Comparison of ENCODE assay signal across 17 cellular contexts in the genomic region with DNA sequence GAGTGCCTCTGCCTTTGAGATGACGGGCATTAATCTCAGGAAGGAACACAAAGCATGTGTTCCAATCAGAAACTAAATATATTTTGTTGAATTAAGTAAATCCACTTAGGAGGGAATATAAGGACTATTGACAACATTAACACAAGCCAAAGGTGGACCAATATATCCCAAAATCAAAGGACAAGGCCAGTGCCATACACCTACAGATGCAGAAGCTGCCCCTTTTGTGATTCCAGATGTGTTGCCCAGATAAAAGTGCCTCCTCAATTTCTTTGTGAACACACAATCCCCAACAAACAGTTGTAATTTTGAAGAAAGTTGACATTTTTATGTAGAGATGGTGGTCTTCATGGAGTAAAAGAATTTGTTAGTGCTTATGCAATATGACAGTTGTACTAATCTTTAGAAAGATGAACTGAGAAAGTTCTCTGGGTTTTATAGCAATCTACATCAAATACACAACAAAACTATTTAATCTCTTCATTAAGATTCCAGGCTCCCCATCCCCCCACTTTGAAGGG. TPM values are rescaled to one million over a fixed set of nuclear protein-coding genes. Genes with fewer than 3 reads are reported as not detected.
A peak's percentile ranks its signal among the peaks of the same experiment; 100 is the strongest.
DNase-seq lines count a peak whose midpoint lies in the region; ATAC-seq, FAIRE-seq and TF ChIP-seq lines count a peak whose summit lies in the region.
"Had no signal": no experiment of that assay in that cellular context is flagged by ENCODE, and none has a peak within 500 bp of the region (broad histone marks: within the 10 kb centered on the region; RNA-seq: fewer than 3 reads in every experiment).

No MANE protein-coding gene starts in this region.

- WGBS in K562 (ENCODE audit: insufficient coverage, low coverage, missing lambda C conversion rate), result 81% methylated on average over 1 of the region's 1 CpG

- H2AFZ ChIP-seq in K562 (ENCODE audit: low read depth, low read length), result no peak overlapping the region

- H3K9me1 ChIP-seq in K562 (ENCODE audit: control insufficient read depth, insufficient read depth, low read length), result no peaks in the 10 kb centered on the region

- no peaks in the 10 kb centered on the region for H3K27me3 ChIP-seq in HL-60 (ENCODE audit: insufficient read depth, poor library complexity, severe bottlenecking)
- no peaks in the 10 kb centered on the region for H3K27me3 ChIP-seq in K562 (ENCODE audit: control insufficient read depth in 2 of 2, insufficient read depth in 2 of 2, low read length in 2 of 2)
- no peaks in the 10 kb centered on the region for H3K27me3 ChIP-seq in CD8-positive, alpha-beta memory T cell (ENCODE audit: insufficient read depth, low read length, poor library complexity, severe bottlenecking)
- H3K27me3 ChIP-seq: SJCRH30 had no signal

- peaks cover 6 to 28% of the 10 kb centered on the region in 2 donors for H3K36me3 Mint-ChIP-seq in activated naive CD4-positive, alpha-beta T cell treated with anti-CD3 and anti-CD28 coated beads, Interleukin-2, amount 50 U/mL, for 72 hours
- peaks cover 100% of the 10 kb centered on the region for H3K36me3 Mint-ChIP-seq in stimulated activated effector memory CD8-positive, alpha-beta T cell treated with anti-CD3 and anti-CD28 coated beads, Interleukin-12 subunit alpha, Interleukin-12 subunit beta, amount 100 ng/mL, for 72 hours
- H3K36me3 Mint-ChIP-seq in CD8-positive, alpha-beta memory T cell, result peaks cover 3 to 84% (median 18%) of the 10 kb centered on the region in 3 donors

- peak overlapping the region; percentile 51 for H3K27ac ChIP-seq in HL-60 (replicated peaks)
- H3K27ac ChIP-seq in K562 (ENCODE audit: extremely low read depth, low read depth, low read length), result no peak overlapping the region
- H3K27ac ChIP-seq in CD8-positive, alpha-beta memory T cell (ENCODE audit: low read depth, low read length), result no peak overlapping the region
- H3K27ac ChIP-seq: RWPE1, SJCRH30 had no signal

- FAIRE-seq in K562 (lab: Jason Lieb, UNC), result no peak
- FAIRE-seq: GM19239 had no signal

- in situ Hi-C loops in K562 (cut with MboI), result no loop called here

- POLR2A ChIA-PET in K562 (lab: Yijun Ruan, JAX), result interaction anchor here (0.6 to 1.1 kb wide), 4 partner anchors 15 to 73 kb away, joined by 3 to 4 read pairs (median 3); no protein-coding TSS in a partner anchor
- POLR2A ChIA-PET in CD8-positive, alpha-beta memory T cell (lab: Charles Lee), result no interaction called here

- no peak for ATAC-seq in activated naive CD4-positive, alpha-beta T cell treated with anti-CD3 and anti-CD28 coated beads, Interleukin-2, amount 50 U/mL, for 72 hours
- ATAC-seq in K562 (0 out of 3 replicates have a peak, but pooled peaks have one; percentile 5), GM18517 (IDR thresholded peaks at IDR 0.05; ENCODE audit: unreplicated experiment) (no peak)
- ATAC-seq in stimulated activated effector memory CD8-positive, alpha-beta T cell treated with anti-CD3 and anti-CD28 coated beads, Interleukin-12 subunit alpha, Interleukin-12 subunit beta, amount 100 ng/mL, for 72 hours, result no peak

- no peaks in the 10 kb centered on the region for H4K20me1 ChIP-seq in K562 (replicated peaks; ENCODE audit: control insufficient read depth, insufficient read depth, low read length)

- TF ChIP-seq EP300 in K562 (IDR thresholded peaks at IDR 0.05; ENCODE audit: low read length), result no peak

- no peaks in the 10 kb centered on the region for H3K79me2 ChIP-seq in K562 (ENCODE audit: control insufficient read depth, insufficient read depth, low read length)

- H3K27ac Mint-ChIP-seq in activated naive CD4-positive, alpha-beta T cell treated with anti-CD3 and anti-CD28 coated beads, Interleukin-2, amount 50 U/mL, for 72 hours, result peak overlapping the region; percentile 50 to 75
- peak overlapping the region; percentile 82 for H3K27ac Mint-ChIP-seq in stimulated activated effector memory CD8-positive, alpha-beta T cell treated with anti-CD3 and anti-CD28 coated beads, Interleukin-12 subunit alpha, Interleukin-12 subunit beta, amount 100 ng/mL, for 72 hours
- H3K27ac Mint-ChIP-seq in CD8-positive, alpha-beta memory T cell, result peak overlapping the region in 2 of 8 donors; percentile 46 to 80

- H3K9me3 ChIP-seq in K562 (replicated peaks; ENCODE audit: control insufficient read depth, insufficient read depth, low read depth, low read length), result no peaks in the 10 kb centered on the region
- H3K9me3 ChIP-seq in CD8-positive, alpha-beta memory T cell (ENCODE audit: low read length), result no peaks in the 10 kb centered on the region
- H3K9me3 ChIP-seq: SJCRH30 had no signal

- no peak; the same call in 1 of the 2 replicates for TF ChIP-seq POLR2A in K562 (conservative IDR thresholded peaks at IDR 0.05)

- TF ChIP-seq CTCF in HL-60 (IDR thresholded peaks at IDR 0.05; ENCODE audit: insufficient read depth, low read length) (no peak), K562 (IDR thresholded peaks at IDR 0.05 in 2 of 3, conservative IDR thresholded peaks at IDR 0.05 in 1 of 3; ENCODE audit: insufficient read depth in 2 of 3, low read depth in 1 of 3, low read length in 3 of 3) (no peak)

- intact Hi-C loops in K562 (cut with micrococcal nuclease), result no loop called here

- no peaks in the 10 kb centered on the region for H3K27me3 Mint-ChIP-seq in CD8-positive, alpha-beta memory T cell

- H3K9me3 Mint-ChIP-seq in activated naive CD4-positive, alpha-beta T cell treated with anti-CD3 and anti-CD28 coated beads, Interleukin-2, amount 50 U/mL, for 72 hours, result no peaks in the 10 kb centered on the region
- peaks cover 3% of the 10 kb centered on the region for H3K9me3 Mint-ChIP-seq in stimulated activated effector memory CD8-positive, alpha-beta T cell treated with anti-CD3 and anti-CD28 coated beads, Interleukin-12 subunit alpha, Interleukin-12 subunit beta, amount 100 ng/mL, for 72 hours
- no peaks in the 10 kb centered on the region for H3K9me3 Mint-ChIP-seq in CD8-positive, alpha-beta memory T cell

- H3K4me1 Mint-ChIP-seq in stimulated activated effector memory CD8-positive, alpha-beta T cell treated with anti-CD3 and anti-CD28 coated beads, Interleukin-12 subunit alpha, Interleukin-12 subunit beta, amount 100 ng/mL, for 72 hours, result peaks cover 14% of the 10 kb centered on the region
- peaks cover 9 to 15% (median 14%) of the 10 kb centered on the region in 3 donors for H3K4me1 Mint-ChIP-seq in CD8-positive, alpha-beta memory T cell

- H3K4me1 ChIP-seq in K562 (replicated peaks in 1 of 2; ENCODE audit: control insufficient read depth in 2 of 2, insufficient read depth in 2 of 2, low read length in 2 of 2), result no peaks in the 10 kb centered on the region
- H3K4me1 ChIP-seq in CD8-positive, alpha-beta memory T cell (ENCODE audit: insufficient read depth, low read length), result no peaks in the 10 kb centered on the region
- H3K4me1 ChIP-seq: SJCRH30 had no signal

- CTCF ChIA-PET in K562 (lab: Yijun Ruan, JAX; ENCODE audit: low intra/inter-chr PET ratio), result no interaction called here
- CTCF ChIA-PET in CD8-positive, alpha-beta memory T cell (lab: Charles Lee), result no interaction called here

- H3K4me3 Mint-ChIP-seq in stimulated activated effector memory CD8-positive, alpha-beta T cell treated with anti-CD3 and anti-CD28 coated beads, Interleukin-12 subunit alpha, Interleukin-12 subunit beta, amount 100 ng/mL, for 72 hours, result no peak overlapping the region
- no peak overlapping the region for H3K4me3 Mint-ChIP-seq in CD8-positive, alpha-beta memory T cell

- no TSS peak for BruUV-seq in K562 (replicated peaks; lab: Mats Ljungman, UMichigan)

- H3K9ac ChIP-seq in K562 (ENCODE audit: insufficient read depth in 1 of 2, low read depth in 2 of 2, low read length in 2 of 2), result no peak overlapping the region

- H3K4me2 ChIP-seq in K562 (ENCODE audit: insufficient read depth, low read length), result no peak overlapping the region

- H3K4me3 ChIP-seq in HL-60 (replicated peaks; ENCODE audit: insufficient read depth, low read length) (no peak overlapping the region), K562 (no peak overlapping the region)
- no peak overlapping the region for H3K4me3 ChIP-seq in CD8-positive, alpha-beta memory T cell (ENCODE audit: low read length)
- H3K4me3 ChIP-seq: SJCRH30 had no signal

- no peak for TF ChIP-seq RAD21 in K562 (CRISPR knock-in tag; conservative IDR thresholded peaks at IDR 0.05 in 1 of 2, IDR thresholded peaks at IDR 0.05 in 1 of 2)

- H3K36me3 ChIP-seq in K562 (ENCODE audit: control insufficient read depth, insufficient read depth, low read length), result peaks cover 92% of the 10 kb centered on the region
- peaks cover 44% of the 10 kb centered on the region for H3K36me3 ChIP-seq in CD8-positive, alpha-beta memory T cell (ENCODE audit: insufficient read depth, low read length)

- DNase-seq in activated naive CD4-positive, alpha-beta T cell treated with anti-CD3 and anti-CD28 coated beads, Interleukin-2, amount 50 U/mL, for 72 hours (ENCODE audit: low spot score in 2 of 2), result no peak
- DNase-seq in activated naive CD4-positive, alpha-beta T cell treated with anti-CD3 and anti-CD28 coated beads, Interleukin-2, amount 50 U/mL, for 16 hours, result no peak
- DNase-seq in HL-60 (ENCODE audit: low read depth in 1 of 2, low spot score in 1 of 2) (no peak), K562 (ENCODE audit: extremely low read depth in 1 of 4, low spot score in 3 of 4) (no peak)
- DNase-seq in stimulated activated effector memory CD8-positive, alpha-beta T cell treated with anti-CD3 and anti-CD28 coated beads, Interleukin-12 subunit alpha, Interleukin-12 subunit beta, amount 100 ng/mL, for 72 hours (ENCODE audit: low spot score in 2 of 2), result no peak
- DNase-seq in CD8-positive, alpha-beta memory T cell, result no peak
- DNase-seq: C1 segment of cervical spinal cord, COR-L47, HCEC 1CT, NCI-H1417, NCI-H187 treated with DMSO at 0.1 percent for 48 hours, NCI-H345, NCI-H69, SJCRH30 had no signal

RNA-seq across cellular contexts. Expression of gene PTCD3, which starts 36.8 kb away (rescaled TPM):
- 100 to 1,000 TPM; 193 to 230 TPM for total RNA-seq in activated naive CD4-positive, alpha-beta T cell treated with anti-CD3 and anti-CD28 coated beads, Interleukin-2, amount 50 U/mL, for 72 hours
- total RNA-seq in K562 (2011; cell fraction: chromatin; rRNA removed; ENCODE audit: low replicate concordance), result 420 and 873 TPM in 2 replicates
- 222 and 276 TPM in 2 replicates for total RNA-seq in K562 (2011; cell fraction: nucleolus; rRNA removed)
- 323 and 328 TPM in 2 replicates for total RNA-seq in K562 (2011; cell fraction: nucleoplasm; rRNA removed)
- total RNA-seq in K562 (2014; rRNA removed) (122 and 131 TPM in 2 replicates), K562 (2014; rRNA removed; fragmentation: Illumina TruSeq; extraction: Trizol) (222 and 238 TPM in 2 replicates), K562 (2015; rRNA removed; fragmentation: Illumina TruSeq; extraction: Trizol) (220 and 225 TPM in 2 replicates), K562 (2021) (172 and 177 TPM in 2 replicates)
- polyA plus RNA-seq in K562 (2011; rRNA removed) (122 and 241 TPM in 2 replicates), K562 (2014; fragmentation: Illumina TruSeq; extraction: Trizol) (152 and 176 TPM in 2 replicates), K562 (2014; fragmentation: Nextera tagmentation; extraction: Ambion mirVana) (100 to 1,000 TPM in 1 of 2 experiments, 10 to 100 TPM in 1; 65.2 to 116 TPM), K562 (2014; rRNA removed) (139 and 163 TPM in 2 replicates)
- polyA plus RNA-seq in K562 (2011; cell fraction: cytosol; rRNA removed), result 32.2 and 38.8 TPM in 2 replicates
- polyA plus RNA-seq in K562 (2011; cell fraction: nucleus; rRNA removed), result 408 and 456 TPM in 2 replicates
- 63.2 and 72.9 TPM in 2 replicates for polyA plus RNA-seq in K562 (2012)
- 340 and 367 TPM in 2 replicates for polyA minus RNA-seq in K562 (2011; rRNA and poly(A)+ RNA removed)
- 64.4 and 96.0 TPM in 2 replicates for polyA minus RNA-seq in K562 (2011; cell fraction: cytosol; rRNA and poly(A)+ RNA removed)
- 967 and 986 TPM in 2 replicates for polyA minus RNA-seq in K562 (2011; cell fraction: nucleus; rRNA and poly(A)+ RNA removed)
- total RNA-seq in CD8-positive, alpha-beta memory T cell, result 100 to 1,000 TPM; 140 to 155 TPM
- 44.1 TPM for polyA plus RNA-seq in CD8-positive, alpha-beta memory T cell

RNA-seq across cellular contexts. Expression of gene POLR1A, which starts 37.1 kb away (rescaled TPM):
- 10 to 100 TPM; 32.8 to 38.8 TPM for total RNA-seq in activated naive CD4-positive, alpha-beta T cell treated with anti-CD3 and anti-CD28 coated beads, Interleukin-2, amount 50 U/mL, for 72 hours
- 142 and 172 TPM in 2 replicates for total RNA-seq in K562 (2011; cell fraction: chromatin; rRNA removed; ENCODE audit: low replicate concordance)
- total RNA-seq in K562 (2011; cell fraction: nucleolus; rRNA removed), result 42.9 and 54.9 TPM in 2 replicates
- total RNA-seq in K562 (2011; cell fraction: nucleoplasm; rRNA removed), result 56.0 and 72.4 TPM in 2 replicates
- 21.8 and 25.4 TPM in 2 replicates for total RNA-seq in K562 (2014; rRNA removed)
- total RNA-seq in K562 (2014; rRNA removed; fragmentation: Illumina TruSeq; extraction: Trizol), result 33.5 and 34.4 TPM in 2 replicates
- total RNA-seq in K562 (2015; rRNA removed; fragmentation: Illumina TruSeq; extraction: Trizol), result 25.0 and 26.0 TPM in 2 replicates
- total RNA-seq in K562 (2021), result 62.6 and 72.1 TPM in 2 replicates
- polyA plus RNA-seq in K562 (2011; rRNA removed), result 8.9 and 13.3 TPM in 2 replicates
- 4.9 and 10.6 TPM in 2 replicates for polyA plus RNA-seq in K562 (2011; cell fraction: cytosol; rRNA removed)
- polyA plus RNA-seq in K562 (2011; cell fraction: nucleus; rRNA removed), result 14.6 and 27.4 TPM in 2 replicates
- 13.3 and 47.8 TPM in 2 replicates for polyA plus RNA-seq in K562 (2012)
- 28.6 and 34.7 TPM in 2 replicates for polyA plus RNA-seq in K562 (2014; fragmentation: Illumina TruSeq; extraction: Trizol)
- polyA plus RNA-seq in K562 (2014; fragmentation: Nextera tagmentation; extraction: Ambion mirVana), result 1 to 10 TPM; 3.0 to 8.2 TPM
- 14.1 and 14.7 TPM in 2 replicates for polyA plus RNA-seq in K562 (2014; rRNA removed)
- polyA minus RNA-seq in K562 (2011; rRNA and poly(A)+ RNA removed), result 25.3 and 41.6 TPM in 2 replicates
- polyA minus RNA-seq in K562 (2011; cell fraction: cytosol; rRNA and poly(A)+ RNA removed), result 30.3 and 46.2 TPM in 2 replicates
- 24.5 and 33.4 TPM in 2 replicates for polyA minus RNA-seq in K562 (2011; cell fraction: nucleus; rRNA and poly(A)+ RNA removed)
- 10 to 100 TPM; 60.3 to 63.3 TPM for total RNA-seq in CD8-positive, alpha-beta memory T cell
- 4.8 TPM for polyA plus RNA-seq in CD8-positive, alpha-beta memory T cell

RNA-seq across cellular contexts. Expression of gene IMMT, which starts 52.5 kb away (rescaled TPM):
- 100 to 1,000 TPM; 177 to 180 TPM for total RNA-seq in activated naive CD4-positive, alpha-beta T cell treated with anti-CD3 and anti-CD28 coated beads, Interleukin-2, amount 50 U/mL, for 72 hours
- 126 and 186 TPM in 2 replicates for total RNA-seq in K562 (2011; cell fraction: chromatin; rRNA removed; ENCODE audit: low replicate concordance)
- total RNA-seq in K562 (2011; cell fraction: nucleolus; rRNA removed), result 67.8 and 69.7 TPM in 2 replicates
- total RNA-seq in K562 (2011; cell fraction: nucleoplasm; rRNA removed), result 91.2 and 93.2 TPM in 2 replicates
- total RNA-seq in K562 (2014; rRNA removed), result 117 and 121 TPM in 2 replicates
- total RNA-seq in K562 (2014; rRNA removed; fragmentation: Illumina TruSeq; extraction: Trizol), result 136 and 150 TPM in 2 replicates
- 113 and 119 TPM in 2 replicates for total RNA-seq in K562 (2015; rRNA removed; fragmentation: Illumina TruSeq; extraction: Trizol)
- total RNA-seq in K562 (2021), result 154 and 160 TPM in 2 replicates
- polyA plus RNA-seq in K562 (2011; rRNA removed), result 84.5 and 140 TPM in 2 replicates
- 58.0 and 63.5 TPM in 2 replicates for polyA plus RNA-seq in K562 (2011; cell fraction: cytosol; rRNA removed)
- polyA plus RNA-seq in K562 (2011; cell fraction: nucleus; rRNA removed), result 45.7 and 56.5 TPM in 2 replicates
- 116 and 117 TPM in 2 replicates for polyA plus RNA-seq in K562 (2012)
- polyA plus RNA-seq in K562 (2014; fragmentation: Illumina TruSeq; extraction: Trizol), result 146 and 184 TPM in 2 replicates
- 100 to 1,000 TPM; 153 to 294 TPM for polyA plus RNA-seq in K562 (2014; fragmentation: Nextera tagmentation; extraction: Ambion mirVana)
- 138 and 150 TPM in 2 replicates for polyA plus RNA-seq in K562 (2014; rRNA removed)
- polyA minus RNA-seq in K562 (2011; rRNA and poly(A)+ RNA removed), result 120 and 149 TPM in 2 replicates
- 57.3 and 73.7 TPM in 2 replicates for polyA minus RNA-seq in K562 (2011; cell fraction: cytosol; rRNA and poly(A)+ RNA removed)
- 37.7 and 46.2 TPM in 2 replicates for polyA minus RNA-seq in K562 (2011; cell fraction: nucleus; rRNA and poly(A)+ RNA removed)
- total RNA-seq in CD8-positive, alpha-beta memory T cell, result 100 to 1,000 TPM; 147 to 149 TPM
- polyA plus RNA-seq in CD8-positive, alpha-beta memory T cell, result 65.7 TPM

RNA-seq across cellular contexts. Expression of gene MRPL35, which starts 56.5 kb away (rescaled TPM):
- 10 to 100 TPM; 47.2 to 60.5 TPM for total RNA-seq in activated naive CD4-positive, alpha-beta T cell treated with anti-CD3 and anti-CD28 coated beads, Interleukin-2, amount 50 U/mL, for 72 hours
- total RNA-seq in K562 (2011; cell fraction: chromatin; rRNA removed; ENCODE audit: low replicate concordance), result 24.4 and 30.0 TPM in 2 replicates
- total RNA-seq in K562 (2011; cell fraction: nucleolus; rRNA removed), result 37.7 and 42.0 TPM in 2 replicates
- total RNA-seq in K562 (2011; cell fraction: nucleoplasm; rRNA removed), result 29.3 and 30.0 TPM in 2 replicates
- total RNA-seq in K562 (2014; rRNA removed) (85.5 and 118 TPM in 2 replicates), K562 (2014; rRNA removed; fragmentation: Illumina TruSeq; extraction: Trizol) (210 and 223 TPM in 2 replicates), K562 (2015; rRNA removed; fragmentation: Illumina TruSeq; extraction: Trizol) (156 and 159 TPM in 2 replicates), K562 (2021) (100 and 120 TPM in 2 replicates)
- polyA plus RNA-seq in K562 (2011; rRNA removed) (159 and 254 TPM in 2 replicates), K562 (2014; fragmentation: Illumina TruSeq; extraction: Trizol) (233 and 247 TPM in 2 replicates), K562 (2014; fragmentation: Nextera tagmentation; extraction: Ambion mirVana) (100 to 1,000 TPM; 166 to 180 TPM), K562 (2014; rRNA removed) (229 and 236 TPM in 2 replicates)
- polyA plus RNA-seq in K562 (2011; cell fraction: cytosol; rRNA removed), result 140 and 222 TPM in 2 replicates
- polyA plus RNA-seq in K562 (2011; cell fraction: nucleus; rRNA removed), result 80.2 and 83.9 TPM in 2 replicates
- 79.4 and 107 TPM in 2 replicates for polyA plus RNA-seq in K562 (2012)
- 52.6 and 74.0 TPM in 2 replicates for polyA minus RNA-seq in K562 (2011; rRNA and poly(A)+ RNA removed)
- polyA minus RNA-seq in K562 (2011; cell fraction: cytosol; rRNA and poly(A)+ RNA removed), result 36.0 and 50.0 TPM in 2 replicates
- polyA minus RNA-seq in K562 (2011; cell fraction: nucleus; rRNA and poly(A)+ RNA removed), result 21.9 and 31.7 TPM in 2 replicates
- total RNA-seq in CD8-positive, alpha-beta memory T cell, result 10 to 100 TPM; 86.5 to 89.9 TPM
- 27.1 TPM for polyA plus RNA-seq in CD8-positive, alpha-beta memory T cell
